Comparison of ENCODE assay signal across 1 cellular context in the genomic region with DNA sequence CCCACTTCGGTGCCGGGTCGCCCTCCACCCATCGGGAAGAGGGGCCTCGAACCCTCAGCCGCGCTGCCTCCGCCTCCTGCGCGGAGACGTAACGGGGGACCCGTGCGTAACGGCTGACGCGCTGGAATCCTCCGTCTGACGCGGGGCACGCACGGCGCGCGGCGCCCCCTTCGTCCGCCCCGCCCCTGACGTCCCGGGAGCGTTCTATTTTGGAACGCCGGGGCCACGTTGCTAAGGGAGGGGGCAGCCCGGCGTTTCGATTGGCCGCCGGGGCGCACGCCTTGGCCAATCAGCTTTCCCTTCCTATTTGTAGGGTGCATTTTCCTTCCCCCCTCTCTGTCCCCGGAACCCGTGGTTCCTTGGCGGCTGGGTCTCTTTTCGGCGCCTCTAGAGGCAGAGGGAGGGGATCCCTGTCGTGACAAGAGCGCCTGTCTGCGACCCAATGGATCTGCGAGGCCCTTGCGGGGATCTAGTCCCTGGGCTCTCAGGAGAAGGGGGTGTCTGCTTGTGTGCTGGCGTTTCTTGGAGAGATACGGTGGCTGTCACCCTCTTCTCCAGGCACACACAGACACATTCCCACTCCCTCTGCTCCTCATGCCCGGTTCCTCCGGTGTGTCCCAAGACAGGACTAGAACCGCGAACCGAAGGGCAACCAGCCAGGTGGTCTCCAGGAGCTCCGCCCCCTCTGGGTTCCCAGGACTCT.
TF ChIP-seq lines count a peak whose summit lies in the region.

No MANE protein-coding gene starts in this region.

TF ChIP-seq in HepG2, 621 proteins besides CTCF, POLR2A, EP300 and RAD21 (continued from another document and continues in another):
- TF ChIP-seq SKI (IDR thresholded peaks at IDR 0.05; ENCODE audit: partially characterized antibody) (no peak), ZNF713 (CRISPR knock-in tag; IDR thresholded peaks at IDR 0.05) (no peak), HNRNPLL (IDR thresholded peaks at IDR 0.05; ENCODE audit: low read depth, low read length, poor library complexity, severe bottlenecking) (peak; percentile 95), HNRNPL (IDR thresholded peaks at IDR 0.05; ENCODE audit: low read depth, low read length) (no peak), PLRG1 (conservative IDR thresholded peaks at IDR 0.05) (no peak), AHDC1 (CRISPR knock-in tag; IDR thresholded peaks at IDR 0.05; ENCODE audit: borderline replicate concordance) (no peak), CCAR2 (optimal IDR thresholded peaks at IDR 0.05; ENCODE audit: low read depth, low read length) (no peak), NPAS2 (CRISPR knock-in tag; IDR thresholded peaks at IDR 0.05; ENCODE audit: borderline replicate concordance) (no peak), ZNF781 (CRISPR knock-in tag; IDR thresholded peaks at IDR 0.05; ENCODE audit: borderline replicate concordance, not compliant biosample characterization) (no peak), THAP7 (CRISPR knock-in tag; IDR thresholded peaks at IDR 0.05) (no peak), PRDM15 (CRISPR knock-in tag; IDR thresholded peaks at IDR 0.05) (no peak), ZC3H4 (CRISPR knock-in tag; IDR thresholded peaks at IDR 0.05; ENCODE audit: borderline replicate concordance) (no peak), ZNF780A (CRISPR knock-in tag; IDR thresholded peaks at IDR 0.05) (no peak), CHD2 (IDR thresholded peaks at IDR 0.05; ENCODE audit: low read depth, low read length) (no peak), ZNF790 (CRISPR knock-in tag; IDR thresholded peaks at IDR 0.05; ENCODE audit: borderline replicate concordance) (no peak), HMGA1 (CRISPR knock-in tag; conservative IDR thresholded peaks at IDR 0.05) (no peak), ZNF605 (CRISPR knock-in tag; IDR thresholded peaks at IDR 0.05) (peak; percentile 70), CEBPG (CRISPR knock-in tag; IDR thresholded peaks at IDR 0.05) (no peak), CBX2 (IDR thresholded peaks at IDR 0.05; ENCODE audit: low read depth, low read length) (peak; percentile 57; the same call in 1 of the 2 replicates), CBX2 (CRISPR knock-in tag; IDR thresholded peaks at IDR 0.05; ENCODE audit: low read depth) (no peak), SSRP1 (CRISPR knock-in tag; IDR thresholded peaks at IDR 0.05) (no peak), SP5 (CRISPR knock-in tag; IDR thresholded peaks at IDR 0.05; ENCODE audit: borderline replicate concordance, low read depth) (peak; percentile 84), ZFYVE20 (CRISPR knock-in tag; IDR thresholded peaks at IDR 0.05; ENCODE audit: borderline replicate concordance, low read depth) (no peak), ZHX2 (IDR thresholded peaks at IDR 0.05; ENCODE audit: low read depth) (peak; percentile 91), ZHX2 (CRISPR knock-in tag; IDR thresholded peaks at IDR 0.05; ENCODE audit: borderline replicate concordance) (no peak), MLX (CRISPR knock-in tag; IDR thresholded peaks at IDR 0.05) (no peak), ZSCAN20 (CRISPR knock-in tag; IDR thresholded peaks at IDR 0.05; ENCODE audit: borderline replicate concordance) (no peak), MAZ (IDR thresholded peaks at IDR 0.05; ENCODE audit: borderline replicate concordance, low read depth, low read length) (peak; percentile 83), MAZ (CRISPR knock-in tag; IDR thresholded peaks at IDR 0.05; ENCODE audit: low read depth) (peak; percentile 86), PAXIP1 (CRISPR knock-in tag; conservative IDR thresholded peaks at IDR 0.05) (peak; percentile 45)
- TF ChIP-seq, protein P1, sequence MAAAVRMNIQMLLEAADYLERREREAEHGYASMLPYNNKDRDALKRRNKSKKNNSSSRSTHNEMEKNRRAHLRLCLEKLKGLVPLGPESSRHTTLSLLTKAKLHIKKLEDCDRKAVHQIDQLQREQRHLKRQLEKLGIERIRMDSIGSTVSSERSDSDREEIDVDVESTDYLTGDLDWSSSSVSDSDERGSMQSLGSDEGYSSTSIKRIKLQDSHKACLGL (CRISPR knock-in tag; IDR thresholded peaks at IDR 0.05), result peak; percentile 82
- TF ChIP-seq, protein P2, sequence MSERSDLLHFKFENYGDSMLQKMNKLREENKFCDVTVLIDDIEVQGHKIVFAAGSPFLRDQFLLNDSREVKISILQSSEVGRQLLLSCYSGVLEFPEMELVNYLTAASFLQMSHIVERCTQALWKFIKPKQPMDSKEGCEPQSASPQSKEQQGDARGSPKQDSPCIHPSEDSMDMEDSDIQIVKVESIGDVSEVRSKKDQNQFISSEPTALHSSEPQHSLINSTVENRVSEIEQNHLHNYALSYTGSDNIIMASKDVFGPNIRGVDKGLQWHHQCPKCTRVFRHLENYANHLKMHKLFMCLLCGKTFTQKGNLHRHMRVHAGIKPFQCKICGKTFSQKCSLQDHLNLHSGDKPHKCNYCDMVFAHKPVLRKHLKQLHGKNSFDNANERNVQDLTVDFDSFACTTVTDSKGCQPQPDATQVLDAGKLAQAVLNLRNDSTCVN (CRISPR knock-in tag; IDR thresholded peaks at IDR 0.05; ENCODE audit: borderline replicate concordance), result no peak
